ENCODE assay signal across 8 cellular contexts in genomic region chr14:74324945-74325361, GRCh38. TPM values are rescaled to one million over a fixed set of nuclear protein-coding genes. Genes with fewer than 3 reads are reported as not detected.
A peak's percentile ranks its signal among the peaks of the same experiment; 100 is the strongest.
DNase-seq lines count a peak whose midpoint lies in the region; ATAC-seq, FAIRE-seq and TF ChIP-seq lines count a peak whose summit lies in the region.

No MANE protein-coding gene starts in this region.

- H3K79me2 ChIP-seq in smooth muscle cell (ENCODE audit: low read depth): no peaks in the 10 kb centered on the region

- H4K20me1 ChIP-seq in smooth muscle cell (ENCODE audit: low read depth): no peaks in the 10 kb centered on the region

- ATAC-seq in CD8-positive, alpha-beta T cell: no peak
- ATAC-seq in HG03439 (IDR thresholded peaks at IDR 0.05; ENCODE audit: unreplicated experiment): no peak

- no peaks in the 10 kb centered on the region for H3K9me3 ChIP-seq in CD8-positive, alpha-beta T cell (ENCODE audit: low read length)
- no peaks in the 10 kb centered on the region for H3K9me3 ChIP-seq in smooth muscle cell (replicated peaks; ENCODE audit: low read depth)
- H3K9me3 ChIP-seq in CD8-positive, alpha-beta memory T cell (ENCODE audit: low read length): no peaks in the 10 kb centered on the region

- H3K9me3 Mint-ChIP-seq in CD8-positive, alpha-beta T cell: no peaks in the 10 kb centered on the region
- H3K9me3 Mint-ChIP-seq in CD8-positive, alpha-beta memory T cell: peaks cover 0 to 2% (median 0%) of the 10 kb centered on the region in 5 donors

- H2AFZ ChIP-seq in smooth muscle cell (ENCODE audit: low read depth): no peak overlapping the region

- intact Hi-C loops in CD8-positive, alpha-beta T cell (cut with DNase I, micrococcal nuclease): no loop called here

- no peak overlapping the region for H3K4me2 ChIP-seq in smooth muscle cell

- peaks cover 25% of the 10 kb centered on the region for H3K27me3 Mint-ChIP-seq in CD8-positive, alpha-beta T cell (ENCODE audit: low read depth)
- peaks cover 8 to 32% of the 10 kb centered on the region in 2 donors for H3K27me3 Mint-ChIP-seq in CD8-positive, alpha-beta memory T cell

- no peak overlapping the region for H3K9ac ChIP-seq in smooth muscle cell (ENCODE audit: low read depth)

- TF ChIP-seq CTCF in CD8-positive, alpha-beta T cell (IDR thresholded peaks at IDR 0.05): peak; percentile 65
- TF ChIP-seq CTCF in fibroblast of mammary gland (conservative IDR thresholded peaks at IDR 0.05; ENCODE audit: control insufficient read depth, insufficient read depth, low read depth, low read length) (peak; percentile 75), smooth muscle cell (IDR thresholded peaks at IDR 0.05; ENCODE audit: borderline replicate concordance, insufficient read depth, poor library complexity, severe bottlenecking) (peak; percentile 58)

- no peaks in the 10 kb centered on the region for H3K36me3 Mint-ChIP-seq in CD8-positive, alpha-beta T cell
- H3K36me3 Mint-ChIP-seq in CD8-positive, alpha-beta memory T cell: peaks cover 0 to 4% (median 0%) of the 10 kb centered on the region in 3 donors

- 65% methylated on average over 3 of the region's 3 CpGs for WGBS in smooth muscle cell (ENCODE audit: low lambda C conversion rate)

- H3K36me3 ChIP-seq in CD8-positive, alpha-beta T cell (ENCODE audit: insufficient read depth, low read length): no peaks in the 10 kb centered on the region
- no peaks in the 10 kb centered on the region for H3K36me3 ChIP-seq in smooth muscle cell (ENCODE audit: low read depth)
- no peaks in the 10 kb centered on the region for H3K36me3 ChIP-seq in CD8-positive, alpha-beta memory T cell (ENCODE audit: insufficient read depth, low read length)

- no peaks in the 10 kb centered on the region for H3K27me3 ChIP-seq in CD8-positive, alpha-beta T cell (ENCODE audit: insufficient read depth, low read length)
- H3K27me3 ChIP-seq in smooth muscle cell (ENCODE audit: low read depth): peaks cover 6% of the 10 kb centered on the region
- H3K27me3 ChIP-seq in CD8-positive, alpha-beta memory T cell (ENCODE audit: insufficient read depth, low read length, poor library complexity, severe bottlenecking): no peaks in the 10 kb centered on the region

- H3K4me3 Mint-ChIP-seq in CD8-positive, alpha-beta T cell: no peak overlapping the region
- no peak overlapping the region for H3K4me3 Mint-ChIP-seq in CD8-positive, alpha-beta memory T cell

- CTCF ChIA-PET in CD8-positive, alpha-beta T cell (lab: Charles Lee): interaction anchor here (0.7 kb wide), 1 partner anchor 73 kb away, joined by 3 read pairs; no protein-coding TSS in a partner anchor
- CTCF ChIA-PET in CD8-positive, alpha-beta memory T cell (lab: Charles Lee): no interaction called here

- H3K27ac ChIP-seq in CD8-positive, alpha-beta T cell (ENCODE audit: low read depth, low read length): no peak overlapping the region
- no peak overlapping the region for H3K27ac ChIP-seq in smooth muscle cell (ENCODE audit: low read depth)
- H3K27ac ChIP-seq in CD8-positive, alpha-beta memory T cell (ENCODE audit: low read depth, low read length): no peak overlapping the region

- H3F3A ChIP-seq in smooth muscle cell (ENCODE audit: low read depth): no peaks in the 10 kb centered on the region

- no peaks in the 10 kb centered on the region for H3K4me1 ChIP-seq in CD8-positive, alpha-beta T cell (ENCODE audit: insufficient read depth, low read length)
- H3K4me1 ChIP-seq in smooth muscle cell (ENCODE audit: low read depth): peaks cover 16% of the 10 kb centered on the region
- no peaks in the 10 kb centered on the region for H3K4me1 ChIP-seq in CD8-positive, alpha-beta memory T cell (ENCODE audit: insufficient read depth, low read length)

- DNase-seq in CD8-positive, alpha-beta T cell: no peak
- DNase-seq in HS-27A (ENCODE audit: low read depth) (peak; percentile 9), RCC 7860 (ENCODE audit: low spot score) (no peak), fibroblast of mammary gland (ENCODE audit: low read depth) (peak; percentile 53), smooth muscle cell (lab: John Stamatoyannopoulos, UW; ENCODE audit: unreplicated experiment) (no peak), ureter (ENCODE audit: low spot score) (no peak)
- no peak for DNase-seq in CD8-positive, alpha-beta memory T cell

- H3K4me1 Mint-ChIP-seq in CD8-positive, alpha-beta T cell (ENCODE audit: low read depth): no peaks in the 10 kb centered on the region
- H3K4me1 Mint-ChIP-seq in CD8-positive, alpha-beta memory T cell: no peaks in the 10 kb centered on the region

- FAIRE-seq in RCC 7860 (lab: Jason Lieb, UNC): peak; percentile 8

- POLR2A ChIA-PET in CD8-positive, alpha-beta T cell (lab: Charles Lee): no interaction called here
- POLR2A ChIA-PET in CD8-positive, alpha-beta memory T cell (lab: Charles Lee): no interaction called here

- no peak overlapping the region for H3K4me3 ChIP-seq in CD8-positive, alpha-beta T cell (ENCODE audit: low read depth, low read length)
- H3K4me3 ChIP-seq in fibroblast of mammary gland (ENCODE audit: control insufficient read depth, low read depth, low read length) (no peak overlapping the region), smooth muscle cell (no peak overlapping the region)
- no peak overlapping the region for H3K4me3 ChIP-seq in CD8-positive, alpha-beta memory T cell (ENCODE audit: low read length)

- H3K27ac Mint-ChIP-seq in CD8-positive, alpha-beta T cell: no peak overlapping the region
- H3K27ac Mint-ChIP-seq in CD8-positive, alpha-beta memory T cell: peak overlapping the region in 1 of 8 donors; percentile 14

RNA-seq across cellular contexts. Expression of gene ABCD4, which starts 22.2 kb away (rescaled TPM):
- 10 to 100 TPM; 67.5 to 76.9 TPM for total RNA-seq in CD8-positive, alpha-beta T cell
- 19.3 and 28.0 TPM in 2 replicates for total RNA-seq in smooth muscle cell
- 33.8 and 46.3 TPM in 2 replicates for polyA plus RNA-seq in smooth muscle cell
- 65.3 TPM for total RNA-seq in ureter
- total RNA-seq in CD8-positive, alpha-beta memory T cell: 10 to 100 TPM; 38.2 to 40.5 TPM
- 25.0 TPM for polyA plus RNA-seq in CD8-positive, alpha-beta memory T cell

RNA-seq across cellular contexts. Expression of gene VRTN, which starts 23.3 kb away (rescaled TPM):
- total RNA-seq in CD8-positive, alpha-beta T cell: not detected
- total RNA-seq in smooth muscle cell (0.81 TPM in 1 of 2 replicates, not detected in the other), ureter (not detected)
- not detected in 2 replicates for polyA plus RNA-seq in smooth muscle cell
- total RNA-seq in CD8-positive, alpha-beta memory T cell: not detected
- polyA plus RNA-seq in CD8-positive, alpha-beta memory T cell: not detected

Comparison
In these comparisons a context has a peak if more than half of its experiments do, and no peak if none do; other contexts are left out.
1. DNase-seq: peak in HS-27A (single experiment) and fibroblast of mammary gland (single experiment); none in CD8-positive, alpha-beta T cell (0 of 7), RCC 7860 (single experiment), smooth muscle cell (single experiment), ureter (single experiment) and CD8-positive, alpha-beta memory T cell (0 of 5).
2. Peak in every context shown above with its lines, with median percentiles within 50 percentile points of each other: CTCF ChIP-seq.